ENCODE assay signal across 9 cellular contexts in the genomic region with DNA sequence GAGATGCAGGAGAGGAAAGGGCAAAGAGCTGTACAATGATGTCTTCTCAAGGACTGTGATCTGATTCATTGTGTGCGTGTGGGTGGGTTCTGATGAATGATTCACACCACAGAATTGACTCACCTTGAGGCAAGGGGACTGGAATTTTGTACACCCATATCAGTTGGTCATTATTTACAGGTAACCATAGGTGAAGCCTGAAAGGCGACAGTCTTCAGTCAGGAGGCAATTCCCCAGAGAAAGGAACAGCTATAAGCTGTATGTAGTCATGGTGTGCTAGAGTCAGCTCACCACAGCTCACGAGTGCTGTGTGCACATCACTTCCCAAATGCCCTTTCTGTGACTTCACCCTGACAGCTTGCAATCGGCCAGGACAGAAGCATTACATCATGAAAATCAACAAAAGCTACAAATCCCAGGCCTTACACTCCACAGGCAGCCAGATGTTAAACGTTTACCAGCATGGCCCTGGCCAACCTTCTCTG.
DNase-seq lines count a peak whose midpoint lies in the region; ATAC-seq and TF ChIP-seq lines count a peak whose summit lies in the region.
"Had no signal": no experiment of that assay in that cellular context is flagged by ENCODE, and none has a peak within 500 bp of the region (broad histone marks: within the 10 kb centered on the region; RNA-seq: fewer than 3 reads in every experiment).

No MANE protein-coding gene starts in this region.

- no peak overlapping the region for H3K9ac ChIP-seq in OCI-LY3 (ENCODE audit: low read length)

- TF ChIP-seq CTCF in OCI-LY3 (IDR thresholded peaks at IDR 0.05; ENCODE audit: low read depth, low read length): no peak
- no peak for TF ChIP-seq CTCF in esophagus muscularis mucosa (IDR thresholded peaks at IDR 0.05)
- no peak for TF ChIP-seq CTCF in sigmoid colon (IDR thresholded peaks at IDR 0.05)

- H3K4me3 ChIP-seq in OCI-LY3 (ENCODE audit: low read length): no peak overlapping the region
- no peak overlapping the region for H3K4me3 ChIP-seq in esophagus muscularis mucosa
- no peak overlapping the region for H3K4me3 ChIP-seq in sigmoid colon

- no peak for TF ChIP-seq POLR2A in esophagus muscularis mucosa (IDR thresholded peaks at IDR 0.05; ENCODE audit: low read depth)
- no peak for TF ChIP-seq POLR2A in sigmoid colon (IDR thresholded peaks at IDR 0.05)

- H3K4me2 ChIP-seq in OCI-LY3 (ENCODE audit: low read length): no peak overlapping the region

- H3K27ac ChIP-seq in OCI-LY3 (ENCODE audit: low read length): no peak overlapping the region
- no peak overlapping the region for H3K27ac ChIP-seq in esophagus muscularis mucosa (replicated peaks in 1 of 4)
- H3K27ac ChIP-seq in sigmoid colon: no peak overlapping the region

- intact Hi-C loops in esophagus muscularis mucosa (cut with DNase I) (no loop called here), sigmoid colon (cut with DNase I) (no loop called here)

- H3K4me1 ChIP-seq in OCI-LY3 (ENCODE audit: low read length) (peaks cover 8% of the 10 kb centered on the region; the same call in 1 of the 2 replicates), esophagus muscularis mucosa (no peaks in the 10 kb centered on the region), sigmoid colon (no peaks in the 10 kb centered on the region)

- no peaks in the 10 kb centered on the region for H3K9me3 ChIP-seq in OCI-LY3 (ENCODE audit: insufficient read depth, low read length)
- H3K9me3 ChIP-seq in esophagus muscularis mucosa: no peaks in the 10 kb centered on the region
- H3K9me3 ChIP-seq in sigmoid colon: no peaks in the 10 kb centered on the region

- ATAC-seq in GM21526 (IDR thresholded peaks at IDR 0.05; ENCODE audit: low FRiP score, unreplicated experiment): no peak

- peaks cover 4% of the 10 kb centered on the region for H3K36me3 ChIP-seq in OCI-LY3 (replicated peaks; ENCODE audit: low read depth, low read length)
- H3K36me3 ChIP-seq in esophagus muscularis mucosa: no peaks in the 10 kb centered on the region
- H3K36me3 ChIP-seq in sigmoid colon: no peaks in the 10 kb centered on the region

- no peaks in the 10 kb centered on the region for H3K79me2 ChIP-seq in OCI-LY3 (ENCODE audit: low read length)

- H4K20me1 ChIP-seq in OCI-LY3 (ENCODE audit: insufficient read depth, low read length): no peaks in the 10 kb centered on the region

- peak overlapping the region; percentile 30; the same call in 1 of the 2 replicates for H2AFZ ChIP-seq in OCI-LY3 (ENCODE audit: low read depth, low read length)

- DNase-seq in activated CD4-positive, alpha-beta T cell treated with anti-CD3 and anti-CD28 coated beads for 4 hours: peak; percentile 38 to 45
- no peak for DNase-seq in activated CD4-positive, alpha-beta T cell treated with anti-CD3 and anti-CD28 coated beads for 1 hour
- DNase-seq in esophagus muscularis mucosa (ENCODE audit: extremely low spot score) (peak; percentile 74), sigmoid colon (no peak), NCI-H1417 treated with DMSO at 0.1 percent for 48 hours (lab: John Stamatoyannopoulos, UW) (no peak)
- DNase-seq in stimulated activated CD8-positive, alpha-beta memory T cell treated with anti-CD3 and anti-CD28 coated beads, Interleukin-4, amount 100 ng/mL, for 48 hours: peak; percentile 60
- DNase-seq: Kasumi-1 had no signal

- no peak for TF ChIP-seq EP300 in esophagus muscularis mucosa (IDR thresholded peaks at IDR 0.05)
- no peak for TF ChIP-seq EP300 in sigmoid colon (IDR thresholded peaks at IDR 0.05)

- H3K27me3 ChIP-seq in OCI-LY3 (ENCODE audit: low read depth, low read length) (no peaks in the 10 kb centered on the region), esophagus muscularis mucosa (no peaks in the 10 kb centered on the region), sigmoid colon (no peaks in the 10 kb centered on the region)

- WGBS in esophagus muscularis mucosa: 86% methylated on average over 5 of the region's 5 CpGs
- 66 to 68% methylated on average over 5 of the region's 5 CpGs for WGBS in sigmoid colon, 2 donors

Comparison
In these comparisons a context has a peak if more than half of its experiments do, and no peak if none do; other contexts are left out.
1. DNase-seq: peak in activated CD4-positive, alpha-beta T cell treated with anti-CD3 and anti-CD28 coated beads for 4 hours (2 of 2), esophagus muscularis mucosa (single experiment) and stimulated activated CD8-positive, alpha-beta memory T cell treated with anti-CD3 and anti-CD28 coated beads, Interleukin-4, amount 100 ng/mL, for 48 hours (single experiment); none in activated CD4-positive, alpha-beta T cell treated with anti-CD3 and anti-CD28 coated beads for 1 hour (single experiment), sigmoid colon (single experiment) and NCI-H1417 treated with DMSO at 0.1 percent for 48 hours (single experiment).